1 cellular context compared by ENCODE assay signal in the genomic region with DNA sequence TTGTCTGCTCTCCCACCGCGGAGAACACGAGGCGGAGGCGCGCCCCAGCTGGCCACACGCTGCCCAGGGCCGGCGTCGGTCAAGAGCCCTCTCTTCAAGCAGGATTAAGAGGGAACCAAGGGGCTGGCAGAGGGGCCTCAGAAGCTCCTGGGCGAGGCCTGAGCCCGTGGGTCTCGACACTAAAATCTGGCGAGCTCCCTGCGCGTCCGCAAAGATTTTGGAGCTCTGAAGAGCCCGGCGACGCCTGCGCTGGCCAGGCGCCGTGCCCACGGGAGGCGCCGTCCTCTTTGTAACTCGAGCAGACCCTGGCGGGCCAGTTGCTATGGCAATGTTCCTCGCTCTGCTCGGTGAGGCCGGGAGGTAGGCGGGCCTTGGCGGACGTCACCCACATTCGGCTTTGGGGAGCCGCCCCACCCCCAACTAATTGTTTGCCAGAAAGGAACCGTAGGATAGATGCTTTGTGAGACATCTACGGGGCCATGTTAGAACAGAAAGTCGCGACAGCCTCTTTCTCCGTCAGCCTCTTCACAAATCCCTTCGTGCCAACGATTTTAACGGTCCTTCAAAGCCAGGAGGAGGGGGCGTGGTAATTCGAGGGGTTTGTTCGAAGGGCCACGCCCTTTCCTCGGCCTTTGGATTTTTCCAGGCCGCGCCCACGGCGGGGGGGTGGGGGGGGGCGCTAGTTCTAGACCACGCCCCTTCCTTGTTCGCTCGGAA.
TF ChIP-seq lines count a peak whose summit lies in the region.

No MANE protein-coding gene starts in this region.

TF ChIP-seq in IMR-90, 13 proteins besides CTCF, POLR2A, EP300 and RAD21 (continued from another document):
- TF ChIP-seq, protein P1, sequence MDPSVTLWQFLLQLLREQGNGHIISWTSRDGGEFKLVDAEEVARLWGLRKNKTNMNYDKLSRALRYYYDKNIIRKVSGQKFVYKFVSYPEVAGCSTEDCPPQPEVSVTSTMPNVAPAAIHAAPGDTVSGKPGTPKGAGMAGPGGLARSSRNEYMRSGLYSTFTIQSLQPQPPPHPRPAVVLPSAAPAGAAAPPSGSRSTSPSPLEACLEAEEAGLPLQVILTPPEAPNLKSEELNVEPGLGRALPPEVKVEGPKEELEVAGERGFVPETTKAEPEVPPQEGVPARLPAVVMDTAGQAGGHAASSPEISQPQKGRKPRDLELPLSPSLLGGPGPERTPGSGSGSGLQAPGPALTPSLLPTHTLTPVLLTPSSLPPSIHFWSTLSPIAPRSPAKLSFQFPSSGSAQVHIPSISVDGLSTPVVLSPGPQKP (IDR thresholded peaks at IDR 0.05; ENCODE audit: borderline replicate concordance, low read depth, low read length), result no peak
- TF ChIP-seq BHLHE40 (IDR thresholded peaks at IDR 0.05; ENCODE audit: low read depth, low read length) (no peak), MAZ (IDR thresholded peaks at IDR 0.05; ENCODE audit: borderline replicate concordance, low read depth, low read length) (peak; percentile 4; the same call in 1 of the 2 replicates)
- TF ChIP-seq, protein P2, sequence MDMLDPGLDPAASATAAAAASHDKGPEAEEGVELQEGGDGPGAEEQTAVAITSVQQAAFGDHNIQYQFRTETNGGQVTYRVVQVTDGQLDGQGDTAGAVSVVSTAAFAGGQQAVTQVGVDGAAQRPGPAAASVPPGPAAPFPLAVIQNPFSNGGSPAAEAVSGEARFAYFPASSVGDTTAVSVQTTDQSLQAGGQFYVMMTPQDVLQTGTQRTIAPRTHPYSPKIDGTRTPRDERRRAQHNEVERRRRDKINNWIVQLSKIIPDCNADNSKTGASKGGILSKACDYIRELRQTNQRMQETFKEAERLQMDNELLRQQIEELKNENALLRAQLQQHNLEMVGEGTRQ (IDR thresholded peaks at IDR 0.05; ENCODE audit: low read depth, low read length), result no peak
